ENCODE assay signal across 35 cellular contexts in genomic region chrX:139974496-139974895, GRCh38. TPM values are rescaled to one million over a fixed set of nuclear protein-coding genes. Genes with fewer than 3 reads are reported as not detected.
"Had no signal": no experiment of that assay in that cellular context is flagged by ENCODE, and none has a peak within 500 bp of the region (broad histone marks: within the 10 kb centered on the region; RNA-seq: fewer than 3 reads in every experiment).

No MANE protein-coding gene starts in this region.

- H3K4me3 ChIP-seq: ascending aorta, coronary artery, dorsolateral prefrontal cortex, esophagus squamous epithelium, gastrocnemius medialis, heart left ventricle had no signal

- H3K36me3 ChIP-seq: ascending aorta, brain microvascular endothelial cell, esophagus squamous epithelium, gastrocnemius medialis, heart left ventricle had no signal

- DNase-seq: activated CD4-positive, alpha-beta memory T cell treated with anti-CD3 and anti-CD28 coated beads for 36 hours; activated CD4-positive, alpha-beta T cell treated with anti-CD3 and anti-CD28 coated beads for 36 hours; activated CD4-positive, alpha-beta T cell treated with anti-CD3 and anti-CD28 coated beads, Interleukin-2, amount 10 ng/mL, durations not matched to agents 24 days and 14 days; activated CD4-positive, CD25-positive, alpha-beta regulatory T cell; activated CD4-positive, CD25-positive, alpha-beta regulatory T cell treated with anti-CD3 and anti-CD28 coated beads, Interleukin-2, amount 50 U/mL, for 72 hours; activated CD8-positive, alpha-beta memory T cell treated with anti-CD3 and anti-CD28 coated beads, Interleukin-2, amount 10 ng/mL, durations not matched to agents 7 days and 5 days; activated CD8-positive, alpha-beta memory T cell treated with anti-CD3 and anti-CD28 coated beads, Interleukin-2, amount 50 U/mL, for 4 hours; activated CD8-positive, alpha-beta T cell treated with anti-CD3 and anti-CD28 coated beads, Interleukin-2, amount 10 ng/mL, durations not matched to agents 7 days and 5 days; activated gamma-delta T cell; activated naive CD4-positive, alpha-beta T cell; activated naive CD4-positive, alpha-beta T cell treated with anti-CD3 and anti-CD28 coated beads, Interleukin-2, amount 10 ng/mL, durations not matched to agents 7 days and 5 days; activated naive CD8-positive, alpha-beta T cell treated with anti-CD3 and anti-CD28 coated beads, Interleukin-2, amount 10 ng/mL, durations not matched to agents 7 days and 5 days; activated T-cell treated with anti-CD3 and anti-CD28 coated beads, Interleukin-2, amount 50 U/mL, for 1 hour; activated T-cell treated with anti-CD3 and anti-CD28 coated beads, Interleukin-2, amount 50 U/mL, for 48 hours; brain microvascular endothelial cell; dorsolateral prefrontal cortex; effector memory CD8-positive, alpha-beta T cell; esophagus squamous epithelium; gastrocnemius medialis; glutamatergic neuron; heart left ventricle; T-helper 2 cell had no signal

- H3K36me3 Mint-ChIP-seq: activated CD4-positive, alpha-beta memory T cell treated with anti-CD3 and anti-CD28 coated beads for 36 hours; activated CD8-positive, alpha-beta memory T cell treated with anti-CD3 and anti-CD28 coated beads, Interleukin-2, amount 10 ng/mL, durations not matched to agents 7 days and 5 days; activated naive CD4-positive, alpha-beta T cell treated with anti-CD3 and anti-CD28 coated beads, Interleukin-2, amount 10 ng/mL, durations not matched to agents 7 days and 5 days; activated naive CD4-positive, alpha-beta T cell treated with anti-CD3 and anti-CD28 coated beads, Interleukin-2, amount 50 U/mL, for 72 hours; activated naive CD8-positive, alpha-beta T cell treated with anti-CD3 and anti-CD28 coated beads, Interleukin-2, amount 10 ng/mL, durations not matched to agents 7 days and 5 days had no signal

- H3K27ac Mint-ChIP-seq: activated CD4-positive, alpha-beta memory T cell treated with anti-CD3 and anti-CD28 coated beads for 36 hours; activated CD4-positive, alpha-beta T cell treated with anti-CD3 and anti-CD28 coated beads for 36 hours; activated CD4-positive, alpha-beta T cell treated with anti-CD3 and anti-CD28 coated beads, Interleukin-2, amount 10 ng/mL, durations not matched to agents 24 days and 14 days; activated CD8-positive, alpha-beta memory T cell treated with anti-CD3 and anti-CD28 coated beads, Interleukin-2, amount 10 ng/mL, durations not matched to agents 7 days and 5 days; activated CD8-positive, alpha-beta T cell treated with anti-CD3 and anti-CD28 coated beads, Interleukin-2, amount 10 ng/mL, durations not matched to agents 7 days and 5 days; activated naive CD4-positive, alpha-beta T cell treated with anti-CD3 and anti-CD28 coated beads, Interleukin-2, amount 10 ng/mL, durations not matched to agents 7 days and 5 days; activated naive CD4-positive, alpha-beta T cell treated with anti-CD3 and anti-CD28 coated beads, Interleukin-2, amount 50 U/mL, for 72 hours; activated naive CD8-positive, alpha-beta T cell treated with anti-CD3 and anti-CD28 coated beads, Interleukin-2, amount 10 ng/mL, durations not matched to agents 7 days and 5 days; dendritic cell treated with granulocyte-macrophage colony-stimulating factor and Interleukin-4, amounts not matched to agents 40 ng/mL and 50 ng/mL, for 4 days; effector memory CD8-positive, alpha-beta T cell had no signal

- H3K4me1 ChIP-seq: ascending aorta, esophagus squamous epithelium, gastrocnemius medialis, heart left ventricle had no signal

- H3K9me3 Mint-ChIP-seq: activated CD4-positive, alpha-beta memory T cell treated with anti-CD3 and anti-CD28 coated beads for 36 hours; activated CD4-positive, alpha-beta T cell treated with anti-CD3 and anti-CD28 coated beads, Interleukin-2, amount 10 ng/mL, durations not matched to agents 24 days and 14 days; activated naive CD4-positive, alpha-beta T cell treated with anti-CD3 and anti-CD28 coated beads, Interleukin-2, amount 10 ng/mL, durations not matched to agents 7 days and 5 days; activated naive CD4-positive, alpha-beta T cell treated with anti-CD3 and anti-CD28 coated beads, Interleukin-2, amount 50 U/mL, for 72 hours; activated naive CD8-positive, alpha-beta T cell treated with anti-CD3 and anti-CD28 coated beads, Interleukin-2, amount 10 ng/mL, durations not matched to agents 7 days and 5 days; central memory CD8-positive, alpha-beta T cell; dendritic cell treated with granulocyte-macrophage colony-stimulating factor and Interleukin-4, amounts not matched to agents 40 ng/mL and 50 ng/mL, for 4 days; effector memory CD8-positive, alpha-beta T cell had no signal

- H3K27me3 ChIP-seq: ascending aorta, brain microvascular endothelial cell, esophagus squamous epithelium had no signal

- H3K4me3 Mint-ChIP-seq: activated CD4-positive, alpha-beta memory T cell treated with anti-CD3 and anti-CD28 coated beads for 36 hours; activated CD4-positive, alpha-beta T cell treated with anti-CD3 and anti-CD28 coated beads for 36 hours; activated CD4-positive, alpha-beta T cell treated with anti-CD3 and anti-CD28 coated beads, Interleukin-2, amount 10 ng/mL, durations not matched to agents 24 days and 14 days; activated CD8-positive, alpha-beta memory T cell treated with anti-CD3 and anti-CD28 coated beads, Interleukin-2, amount 10 ng/mL, durations not matched to agents 7 days and 5 days; activated CD8-positive, alpha-beta T cell treated with anti-CD3 and anti-CD28 coated beads, Interleukin-2, amount 10 ng/mL, durations not matched to agents 7 days and 5 days; activated naive CD4-positive, alpha-beta T cell treated with anti-CD3 and anti-CD28 coated beads, Interleukin-2, amount 10 ng/mL, durations not matched to agents 7 days and 5 days; activated naive CD8-positive, alpha-beta T cell treated with anti-CD3 and anti-CD28 coated beads, Interleukin-2, amount 10 ng/mL, durations not matched to agents 7 days and 5 days; central memory CD8-positive, alpha-beta T cell; dendritic cell treated with granulocyte-macrophage colony-stimulating factor and Interleukin-4, amounts not matched to agents 40 ng/mL and 50 ng/mL, for 4 days; effector memory CD8-positive, alpha-beta T cell had no signal

- H3K4me1 Mint-ChIP-seq: activated CD4-positive, alpha-beta T cell treated with anti-CD3 and anti-CD28 coated beads for 36 hours; activated CD4-positive, alpha-beta T cell treated with anti-CD3 and anti-CD28 coated beads, Interleukin-2, amount 10 ng/mL, durations not matched to agents 24 days and 14 days; activated CD8-positive, alpha-beta memory T cell treated with anti-CD3 and anti-CD28 coated beads, Interleukin-2, amount 10 ng/mL, durations not matched to agents 7 days and 5 days; activated naive CD4-positive, alpha-beta T cell treated with anti-CD3 and anti-CD28 coated beads, Interleukin-2, amount 10 ng/mL, durations not matched to agents 7 days and 5 days; activated naive CD8-positive, alpha-beta T cell treated with anti-CD3 and anti-CD28 coated beads, Interleukin-2, amount 10 ng/mL, durations not matched to agents 7 days and 5 days; central memory CD8-positive, alpha-beta T cell had no signal

- H3K9me3 ChIP-seq: ascending aorta, esophagus squamous epithelium, gastrocnemius medialis had no signal

- H3K27ac ChIP-seq: ascending aorta, brain microvascular endothelial cell, coronary artery, dorsolateral prefrontal cortex, esophagus squamous epithelium, gastrocnemius medialis, heart left ventricle had no signal

- ATAC-seq: activated CD4-positive, alpha-beta T cell treated with anti-CD3 and anti-CD28 coated beads for 36 hours; activated CD8-positive, alpha-beta memory T cell treated with anti-CD3 and anti-CD28 coated beads, Interleukin-2, amount 10 ng/mL, durations not matched to agents 7 days and 5 days; activated CD8-positive, alpha-beta T cell treated with anti-CD3 and anti-CD28 coated beads, Interleukin-2, amount 10 ng/mL, durations not matched to agents 7 days and 5 days; activated naive CD4-positive, alpha-beta T cell treated with anti-CD3 and anti-CD28 coated beads, Interleukin-2, amount 50 U/mL, for 72 hours; effector memory CD8-positive, alpha-beta T cell; gastrocnemius medialis; heart left ventricle had no signal

- FAIRE-seq: bronchial epithelial cell had no signal

RNA-seq across cellular contexts. Expression of gene CXorf66, which starts 9.2 kb away (rescaled TPM):
- total RNA-seq: activated CD4-positive, alpha-beta memory T cell treated with anti-CD3 and anti-CD28 coated beads for 36 hours; activated CD4-positive, alpha-beta T cell treated with anti-CD3 and anti-CD28 coated beads for 36 hours; activated CD4-positive, alpha-beta T cell treated with anti-CD3 and anti-CD28 coated beads, Interleukin-2, amount 10 ng/mL, durations not matched to agents 24 days and 14 days; activated CD8-positive, alpha-beta memory T cell treated with anti-CD3 and anti-CD28 coated beads for 36 hours; activated CD8-positive, alpha-beta memory T cell treated with anti-CD3 and anti-CD28 coated beads, Interleukin-2, amount 10 ng/mL, durations not matched to agents 7 days and 5 days; activated CD8-positive, alpha-beta T cell treated with anti-CD3 and anti-CD28 coated beads, Interleukin-2, amount 10 ng/mL, durations not matched to agents 7 days and 5 days; activated naive CD4-positive, alpha-beta T cell treated with anti-CD3 and anti-CD28 coated beads, Interleukin-2, amount 50 U/mL, for 72 hours; activated naive CD8-positive, alpha-beta T cell treated with anti-CD3 and anti-CD28 coated beads, Interleukin-2, amount 10 ng/mL, durations not matched to agents 7 days and 5 days; ascending aorta; bronchial epithelial cell; cardiac septum; cerebellum; dorsolateral prefrontal cortex; esophagus squamous epithelium; fibroblast of lung; fibroblast of villous mesenchyme; gastrocnemius medialis; heart left ventricle; T-helper 1 cell treated with Interleukin-12 subunit alpha and Interleukin-12 subunit beta and Interleukin-4 antibody, amounts not matched to agents 30 ng/mL and 1 ng/mL, for 36 hours had no signal
- polyA plus RNA-seq: esophagus, fibroblast of lung, heart left ventricle had no signal
